ENCODE assay signal across 7 cellular contexts in genomic region chr9:35073276-35073607, GRCh38. TPM values are rescaled to one million over a fixed set of nuclear protein-coding genes. Genes with fewer than 3 reads are reported as not detected.
DNase-seq lines count a peak whose midpoint lies in the region; ATAC-seq and TF ChIP-seq lines count a peak whose summit lies in the region.

No MANE protein-coding gene starts in this region.

- H3K4me3 ChIP-seq in HEK293 (ENCODE audit: low read depth, low read length) (no peak overlapping the region), WERI-Rb-1 (ENCODE audit: low read depth, low read length) (no peak overlapping the region), fibroblast of villous mesenchyme (ENCODE audit: low read depth, low read length) (peak overlapping the region; percentile 42)

- H3K27ac ChIP-seq in HEK293 (ENCODE audit: extremely low read depth, low read depth, low read length), result 0 out of 2 replicates have a peak overlapping the region, but pooled peaks have one; percentile 20
- peak overlapping the region; percentile 80 for H3K27ac ChIP-seq in WERI-Rb-1

- CTCF ChIA-PET in HEK293 (lab: Yijun Ruan, JAX), result no interaction called here

- H3K4me1 ChIP-seq in HEK293 (ENCODE audit: control insufficient read depth, insufficient read depth, low read length), result peaks cover 3% of the 10 kb centered on the region; the same call in 1 of the 2 replicates

- POLR2A ChIA-PET in HEK293 (lab: Yijun Ruan, JAX), result no interaction called here

- no peak for TF ChIP-seq CTCF in HEK293 (tag by site-specific recombination; IDR thresholded peaks at IDR 0.05)
- no peak for TF ChIP-seq CTCF in WERI-Rb-1 (IDR thresholded peaks at IDR 0.05; ENCODE audit: low read depth, low read length)
- TF ChIP-seq CTCF in fibroblast of villous mesenchyme (IDR thresholded peaks at IDR 0.05; ENCODE audit: insufficient read depth, low read depth, low read length), result no peak

- DNase-seq in WERI-Rb-1, result no peak
- no peak for DNase-seq in fibroblast of villous mesenchyme (ENCODE audit: low read depth)
- DNase-seq in stimulated activated effector memory CD8-positive, alpha-beta T cell treated with anti-CD3 and anti-CD28 coated beads, Interleukin-12 subunit alpha, Interleukin-12 subunit beta, amount 100 ng/mL, for 72 hours (ENCODE audit: low spot score in 2 of 2), result no peak
- no peak for DNase-seq in superior temporal gyrus (ENCODE audit: extremely low spot score)
- no peak for DNase-seq in SW480 (ENCODE audit: low spot score)
- DNase-seq in occipital lobe (lab: John Stamatoyannopoulos, UW), result no peak

- no peaks in the 10 kb centered on the region for H3K9me3 Mint-ChIP-seq in stimulated activated effector memory CD8-positive, alpha-beta T cell treated with anti-CD3 and anti-CD28 coated beads, Interleukin-12 subunit alpha, Interleukin-12 subunit beta, amount 100 ng/mL, for 72 hours

- H3K27ac Mint-ChIP-seq in stimulated activated effector memory CD8-positive, alpha-beta T cell treated with anti-CD3 and anti-CD28 coated beads, Interleukin-12 subunit alpha, Interleukin-12 subunit beta, amount 100 ng/mL, for 72 hours, result peak overlapping the region; percentile 97

- H3K36me3 ChIP-seq in HEK293 (ENCODE audit: control insufficient read depth in 2 of 2, insufficient read depth in 1 of 2, low read length in 2 of 2), result peaks cover 0 to 84% of the 10 kb centered on the region in 2 experiments; a peak in 2 of 3 replicates
- peaks cover 80% of the 10 kb centered on the region for H3K36me3 ChIP-seq in WERI-Rb-1

- H3K27me3 ChIP-seq in WERI-Rb-1 (ENCODE audit: insufficient read depth, low read depth, severe bottlenecking), result no peaks in the 10 kb centered on the region

- H3K36me3 Mint-ChIP-seq in stimulated activated effector memory CD8-positive, alpha-beta T cell treated with anti-CD3 and anti-CD28 coated beads, Interleukin-12 subunit alpha, Interleukin-12 subunit beta, amount 100 ng/mL, for 72 hours, result peaks cover 91% of the 10 kb centered on the region

- H3K4me3 Mint-ChIP-seq in stimulated activated effector memory CD8-positive, alpha-beta T cell treated with anti-CD3 and anti-CD28 coated beads, Interleukin-12 subunit alpha, Interleukin-12 subunit beta, amount 100 ng/mL, for 72 hours, result peak overlapping the region; percentile 88

- no peaks in the 10 kb centered on the region for H3K9me3 ChIP-seq in HEK293 (ENCODE audit: control insufficient read depth, insufficient read depth, low read depth, low read length)
- H3K9me3 ChIP-seq in WERI-Rb-1 (ENCODE audit: severe bottlenecking), result no peaks in the 10 kb centered on the region

- peak; percentile 56 for ATAC-seq in stimulated activated effector memory CD8-positive, alpha-beta T cell treated with anti-CD3 and anti-CD28 coated beads, Interleukin-12 subunit alpha, Interleukin-12 subunit beta, amount 100 ng/mL, for 72 hours

- H3K4me1 Mint-ChIP-seq in stimulated activated effector memory CD8-positive, alpha-beta T cell treated with anti-CD3 and anti-CD28 coated beads, Interleukin-12 subunit alpha, Interleukin-12 subunit beta, amount 100 ng/mL, for 72 hours, result peaks cover 75% of the 10 kb centered on the region

TF ChIP-seq in HEK293, 187 proteins besides CTCF, POLR2A, EP300 and RAD21 (continues in another document):
- TF ChIP-seq YY2 (tag by site-specific recombination; IDR thresholded peaks at IDR 0.05) (no peak), ZNF558 (tag by site-specific recombination; IDR thresholded peaks at IDR 0.05) (no peak), PRDM10 (tag by site-specific recombination; IDR thresholded peaks at IDR 0.05) (no peak), ZNF280C (tag by site-specific recombination; IDR thresholded peaks at IDR 0.05) (no peak), ZNF518A (tag by site-specific recombination; conservative IDR thresholded peaks at IDR 0.05; ENCODE audit: low read depth) (no peak)

RNA-seq across cellular contexts. Expression of gene VCP, which starts 0.8 kb away (rescaled TPM):
- total RNA-seq in fibroblast of villous mesenchyme (351 and 386 TPM in 2 replicates), occipital lobe (171 TPM)

RNA-seq across cellular contexts. Expression of gene FANCG, which starts 6.5 kb away (rescaled TPM):
- 22.5 and 23.7 TPM in 2 replicates for total RNA-seq in fibroblast of villous mesenchyme
- 31.7 TPM for total RNA-seq in occipital lobe

RNA-seq across cellular contexts. Expression of gene PIGO, which starts 23.1 kb away (rescaled TPM):
- total RNA-seq in fibroblast of villous mesenchyme (13.5 and 14.7 TPM in 2 replicates), occipital lobe (9.4 TPM)

RNA-seq across cellular contexts. Expression of gene STOML2, which starts 29.7 kb away (rescaled TPM):
- total RNA-seq in fibroblast of villous mesenchyme (169 and 193 TPM in 2 replicates), occipital lobe (48.7 TPM)

RNA-seq across cellular contexts. Expression of gene ATOSB, which starts 42.4 kb away (rescaled TPM):
- total RNA-seq in fibroblast of villous mesenchyme (21.2 and 21.3 TPM in 2 replicates), occipital lobe (11.4 TPM)
